2 cellular contexts compared by ENCODE assay signal in the genomic region with DNA sequence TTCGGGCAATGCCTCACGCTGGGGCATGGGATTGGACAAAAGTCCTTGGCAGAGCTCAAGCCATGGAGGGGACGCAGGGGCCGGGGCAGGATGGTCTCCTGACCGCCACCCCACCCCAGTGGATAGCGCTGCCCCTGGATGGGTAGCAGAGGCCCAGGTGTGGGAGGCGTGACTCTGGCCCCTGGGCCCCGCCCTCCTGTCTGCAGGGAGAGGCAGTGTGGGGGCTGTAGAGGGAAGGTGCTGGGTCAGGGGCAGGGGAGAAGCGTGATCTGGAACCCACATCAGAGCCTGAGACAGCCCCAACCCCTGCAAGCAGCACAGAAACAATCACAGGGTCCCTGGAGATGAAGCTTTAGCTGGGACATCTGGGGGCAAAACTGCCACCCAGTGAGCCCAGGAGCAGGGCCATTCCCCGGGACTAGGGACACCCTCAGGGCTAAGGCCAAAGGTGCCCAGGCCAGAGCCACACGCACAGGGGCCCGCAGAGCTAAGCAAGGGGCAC.
TF ChIP-seq lines count a peak whose summit lies in the region.

No MANE protein-coding gene starts in this region.

TF ChIP-seq in K562, 482 proteins besides CTCF, POLR2A, EP300 and RAD21:
- no peak for TF ChIP-seq LARP7 (IDR thresholded peaks at IDR 0.05)
- no peak for TF ChIP-seq ZFPM2 (CRISPR knock-in tag; IDR thresholded peaks at IDR 0.05)
- no peak for TF ChIP-seq DPF2 (IDR thresholded peaks at IDR 0.05)
- TF ChIP-seq ZBTB26 (CRISPR knock-in tag; IDR thresholded peaks at IDR 0.05) = no peak
- no peak for TF ChIP-seq FOXP1 (CRISPR knock-in tag; IDR thresholded peaks at IDR 0.05)
- no peak for TF ChIP-seq CREM (IDR thresholded peaks at IDR 0.05; ENCODE audit: low read depth)
- TF ChIP-seq CTBP1 (IDR thresholded peaks at IDR 0.05; ENCODE audit: borderline replicate concordance) = no peak
- TF ChIP-seq ADNP (tag; IDR thresholded peaks at IDR 0.05) = no peak
- TF ChIP-seq EGR1 (conservative IDR thresholded peaks at IDR 0.05) = no peak

TF ChIP-seq in neural cell, 6 proteins besides CTCF, POLR2A, EP300 and RAD21:
- TF ChIP-seq POLR2AphosphoS5 (IDR thresholded peaks at IDR 0.05) = no peak
- TF ChIP-seq EZH2 (IDR thresholded peaks at IDR 0.05; ENCODE audit: borderline replicate concordance, insufficient read depth, low read length, poor library complexity, severe bottlenecking) = no peak
- no peak for TF ChIP-seq TAF1 (IDR thresholded peaks at IDR 0.05; ENCODE audit: low read depth)
- TF ChIP-seq MXI1 (conservative IDR thresholded peaks at IDR 0.05; ENCODE audit: poor library complexity, severe bottlenecking) = no peak
- TF ChIP-seq SMC3 (conservative IDR thresholded peaks at IDR 0.05; ENCODE audit: poor library complexity) = no peak
- no peak for TF ChIP-seq REST (IDR thresholded peaks at IDR 0.05; ENCODE audit: borderline replicate concordance)
